In the genomic region with DNA sequence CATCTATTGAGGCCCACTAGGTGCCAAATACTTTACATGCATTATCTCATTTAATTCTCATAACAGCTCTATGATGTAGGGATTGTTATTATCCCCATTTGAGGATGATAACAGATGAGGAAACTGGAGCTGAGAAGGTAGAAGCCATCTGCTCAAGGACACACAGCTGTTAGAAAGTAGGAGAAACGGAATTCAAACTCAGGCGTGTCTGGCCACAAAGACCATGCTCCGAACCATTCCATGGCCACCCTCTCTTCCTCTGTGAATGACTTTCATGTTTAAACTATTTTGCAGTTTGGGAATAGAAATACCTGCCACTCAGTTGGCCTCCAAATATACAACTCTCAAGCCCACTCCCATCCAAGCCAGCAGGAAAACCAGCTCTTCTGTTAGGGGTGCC, we compare ENCODE assay signal across 19 cellular contexts.
"Had no signal": no experiment of that assay in that cellular context is flagged by ENCODE, and none has a peak within 500 bp of the region (broad histone marks: within the 10 kb centered on the region; RNA-seq: fewer than 3 reads in every experiment).

No MANE protein-coding gene starts in this region.

- H3K27me3 ChIP-seq: esophagus squamous epithelium, gastrocnemius medialis, left lung, spleen, testis, vagina had no signal

- H3K4me3 ChIP-seq: esophagus squamous epithelium, gastrocnemius medialis, left lung, spleen, testis, vagina had no signal

- H3K27ac Mint-ChIP-seq: activated T-helper 1 cell treated with anti-CD3 and anti-CD28 coated beads, Interleukin-12 subunit alpha, Interleukin-12 subunit beta, Interleukin-2, Interleukin-4 antibody, amounts not matched to agents 30 ng/mL and 10 ng/mL and 1 ng/mL, durations not matched to agents 14 hours and 24 hours and 36 hours; endodermal cell; stimulated activated naive CD8-positive, alpha-beta T cell treated with anti-CD3 and anti-CD28 coated beads, Interleukin-15, amount 100 ng/mL, for 72 hours; WTC11 had no signal

- H3K4me3 Mint-ChIP-seq: activated T-helper 1 cell treated with anti-CD3 and anti-CD28 coated beads, Interleukin-12 subunit alpha, Interleukin-12 subunit beta, Interleukin-2, Interleukin-4 antibody, amounts not matched to agents 30 ng/mL and 10 ng/mL and 1 ng/mL, durations not matched to agents 14 hours and 24 hours and 36 hours; endodermal cell; neural crest cell; stimulated activated naive CD8-positive, alpha-beta T cell treated with anti-CD3 and anti-CD28 coated beads, Interleukin-15, amount 100 ng/mL, for 72 hours; type B pancreatic cell; WTC11 had no signal

- H3K27me3 Mint-ChIP-seq: stimulated activated naive CD8-positive, alpha-beta T cell treated with anti-CD3 and anti-CD28 coated beads, Interleukin-15, amount 100 ng/mL, for 72 hours; type B pancreatic cell had no signal

- H3K36me3 Mint-ChIP-seq: type B pancreatic cell, WTC11 had no signal

- H3K9me3 ChIP-seq: esophagus squamous epithelium, gastrocnemius medialis, left lung, spleen, testis, vagina had no signal

- H3K9me3 Mint-ChIP-seq: activated T-helper 1 cell treated with anti-CD3 and anti-CD28 coated beads, Interleukin-12 subunit alpha, Interleukin-12 subunit beta, Interleukin-2, Interleukin-4 antibody, amounts not matched to agents 30 ng/mL and 10 ng/mL and 1 ng/mL, durations not matched to agents 14 hours and 24 hours and 36 hours; endodermal cell; neural crest cell; stimulated activated naive CD8-positive, alpha-beta T cell treated with anti-CD3 and anti-CD28 coated beads, Interleukin-15, amount 100 ng/mL, for 72 hours; type B pancreatic cell; WTC11 had no signal

- H3K4me1 ChIP-seq: gastrocnemius medialis had no signal

- DNase-seq: activated gamma-delta T cell treated with Interleukin-2 at 50 U/mL for 16 hours; cortex of kidney; esophagus squamous epithelium; gastrocnemius medialis; hippocampal formation; kidney glomerular epithelial cell; left lung; mammary epithelial cell; midbrain; spleen; stimulated activated naive CD8-positive, alpha-beta T cell treated with anti-CD3 and anti-CD28 coated beads, Interleukin-15, amount 100 ng/mL, for 72 hours; T1000; testis had no signal

- ATAC-seq: gastrocnemius medialis, WTC11 had no signal

- H3K27ac ChIP-seq: left lung, spleen had no signal

- H3K36me3 ChIP-seq: esophagus squamous epithelium, gastrocnemius medialis, left lung, spleen, vagina had no signal
